Comparison of ENCODE assay signal across 8 cellular contexts in genomic region chr20:11716239-11716944, GRCh38.
DNase-seq lines count a peak whose midpoint lies in the region; ATAC-seq, FAIRE-seq and TF ChIP-seq lines count a peak whose summit lies in the region.

No MANE protein-coding gene starts in this region.

- peak overlapping the region; percentile 81 for H2AFZ ChIP-seq in ACC112 (ENCODE audit: low read length, unreplicated experiment)

- H3K27me3 Mint-ChIP-seq in naive thymus-derived CD4-positive, alpha-beta T cell, result peaks cover 0 to 6% (median 0%) of the 10 kb centered on the region in 5 donors
- no peaks in the 10 kb centered on the region for H3K27me3 Mint-ChIP-seq in activated CD8-positive, alpha-beta memory T cell treated with anti-CD3 and anti-CD28 coated beads, Interleukin-2, amount 10 ng/mL, durations not matched to agents 7 days and 5 days

- H3K36me3 ChIP-seq in ACC112 (ENCODE audit: insufficient read depth, low read length), result no peaks in the 10 kb centered on the region
- no peaks in the 10 kb centered on the region for H3K36me3 ChIP-seq in naive thymus-derived CD4-positive, alpha-beta T cell (ENCODE audit: control insufficient read depth in 2 of 3, insufficient read depth in 3 of 3, low read length in 3 of 3)

- peaks cover 0 to 12% (median 0%) of the 10 kb centered on the region in 11 donors for H3K9me3 Mint-ChIP-seq in naive thymus-derived CD4-positive, alpha-beta T cell
- peaks cover 15% of the 10 kb centered on the region for H3K9me3 Mint-ChIP-seq in activated CD8-positive, alpha-beta memory T cell treated with anti-CD3 and anti-CD28 coated beads, Interleukin-2, amount 10 ng/mL, durations not matched to agents 7 days and 5 days (ENCODE audit: low read depth)

- peak overlapping the region; percentile 74 for H3K27ac ChIP-seq in ACC112 (ENCODE audit: low read depth, low read length)
- H3K27ac ChIP-seq in naive thymus-derived CD4-positive, alpha-beta T cell (ENCODE audit: low read depth, low read length), result no peak overlapping the region

- no peak for ATAC-seq in naive thymus-derived CD4-positive, alpha-beta T cell
- ATAC-seq in activated CD8-positive, alpha-beta memory T cell treated with anti-CD3 and anti-CD28 coated beads, Interleukin-2, amount 10 ng/mL, durations not matched to agents 7 days and 5 days, result no peak

- H3K36me3 Mint-ChIP-seq in naive thymus-derived CD4-positive, alpha-beta T cell, result no peaks in the 10 kb centered on the region
- no peaks in the 10 kb centered on the region for H3K36me3 Mint-ChIP-seq in activated CD8-positive, alpha-beta memory T cell treated with anti-CD3 and anti-CD28 coated beads, Interleukin-2, amount 10 ng/mL, durations not matched to agents 7 days and 5 days

- CTCF ChIA-PET in HEK293T (lab: Yijun Ruan, JAX), result interaction anchor here (0.7 to 1.0 kb wide), 2 partner anchors 15 to 22 kb away, joined by 3 to 4 read pairs; no protein-coding TSS in a partner anchor
- CTCF ChIA-PET in naive thymus-derived CD4-positive, alpha-beta T cell (lab: Charles Lee), result no interaction called here
- CTCF ChIA-PET in activated CD8-positive, alpha-beta memory T cell treated with anti-CD3 and anti-CD28 coated beads, Interleukin-2, amount 10 ng/mL, durations not matched to agents 7 days and 5 days (lab: Charles Lee), result no interaction called here

- no peak overlapping the region for H3K27ac Mint-ChIP-seq in naive thymus-derived CD4-positive, alpha-beta T cell
- no peak overlapping the region for H3K27ac Mint-ChIP-seq in activated CD8-positive, alpha-beta memory T cell treated with anti-CD3 and anti-CD28 coated beads, Interleukin-2, amount 10 ng/mL, durations not matched to agents 7 days and 5 days

- H3K4me1 ChIP-seq in ACC112 (ENCODE audit: control insufficient read depth, insufficient read depth, low read length, unreplicated experiment), result peaks cover 16% of the 10 kb centered on the region
- H3K4me1 ChIP-seq in naive thymus-derived CD4-positive, alpha-beta T cell (ENCODE audit: control insufficient read depth in 2 of 2, insufficient read depth in 2 of 2, low read length in 2 of 2), result no peaks in the 10 kb centered on the region

- H3K4me3 ChIP-seq in ACC112 (ENCODE audit: low read depth, low read length), result no peak overlapping the region
- no peak overlapping the region for H3K4me3 ChIP-seq in foreskin fibroblast (ENCODE audit: low read depth in 1 of 2, low read length in 2 of 2)
- no peak overlapping the region for H3K4me3 ChIP-seq in naive thymus-derived CD4-positive, alpha-beta T cell (ENCODE audit: low read length)

- H3K27me3 ChIP-seq in ACC112 (ENCODE audit: insufficient read depth, low read length), result no peaks in the 10 kb centered on the region
- no peaks in the 10 kb centered on the region for H3K27me3 ChIP-seq in naive thymus-derived CD4-positive, alpha-beta T cell (ENCODE audit: control insufficient read depth in 2 of 2, insufficient read depth in 2 of 2, low read length in 2 of 2)

- intact Hi-C loops in naive thymus-derived CD4-positive, alpha-beta T cell (cut with micrococcal nuclease), result no loop called here
- intact Hi-C loops in posterior cingulate gyrus (cut with DNase I), result no loop called here

- peak; percentile 61 for TF ChIP-seq CTCF in foreskin fibroblast (IDR thresholded peaks at IDR 0.05; ENCODE audit: low read depth, low read length)

- no peak for FAIRE-seq in GM19239 (lab: Jason Lieb, UNC)

- no peaks in the 10 kb centered on the region for H3K9me3 ChIP-seq in naive thymus-derived CD4-positive, alpha-beta T cell (ENCODE audit: control insufficient read depth in 2 of 3, low read length in 3 of 3)

- no peaks in the 10 kb centered on the region for H3K79me2 ChIP-seq in ACC112 (ENCODE audit: control insufficient read depth, insufficient read depth, low read length, unreplicated experiment)

- POLR2A ChIA-PET in HEK293T (lab: Yijun Ruan, JAX), result no interaction called here
- POLR2A ChIA-PET in naive thymus-derived CD4-positive, alpha-beta T cell (lab: Charles Lee), result no interaction called here

- DNase-seq in HEK293T (ENCODE audit: extremely low spot score) (peak; percentile 65), RPMI8226 (peak; percentile 33), foreskin fibroblast (peak; percentile 74 to 81), GM19239 (ENCODE audit: insufficient read length, low spot score) (no peak), posterior cingulate gyrus (no peak)
- no peak for DNase-seq in naive thymus-derived CD4-positive, alpha-beta T cell
- DNase-seq in activated CD8-positive, alpha-beta memory T cell treated with anti-CD3 and anti-CD28 coated beads, Interleukin-2, amount 10 ng/mL, durations not matched to agents 7 days and 5 days, result no peak

- H3K4me3 Mint-ChIP-seq in naive thymus-derived CD4-positive, alpha-beta T cell, result no peak overlapping the region
- no peak overlapping the region for H3K4me3 Mint-ChIP-seq in activated CD8-positive, alpha-beta memory T cell treated with anti-CD3 and anti-CD28 coated beads, Interleukin-2, amount 10 ng/mL, durations not matched to agents 7 days and 5 days

- H3K4me1 Mint-ChIP-seq in naive thymus-derived CD4-positive, alpha-beta T cell, result no peaks in the 10 kb centered on the region
- no peaks in the 10 kb centered on the region for H3K4me1 Mint-ChIP-seq in activated CD8-positive, alpha-beta memory T cell treated with anti-CD3 and anti-CD28 coated beads, Interleukin-2, amount 10 ng/mL, durations not matched to agents 7 days and 5 days

TF ChIP-seq in HEK293T, 16 proteins besides CTCF, POLR2A, EP300 and RAD21:
- TF ChIP-seq FOXK2 (IDR thresholded peaks at IDR 0.05) (no peak), ARNT (IDR thresholded peaks at IDR 0.05) (no peak), SP1 (IDR thresholded peaks at IDR 0.05) (no peak), PKNOX1 (IDR thresholded peaks at IDR 0.05) (peak; percentile 57)

Comparison
In these comparisons a context has a peak if more than half of its experiments do, and no peak if none do; other contexts are left out.
1. DNase-seq: peak in HEK293T (single experiment), RPMI8226 (single experiment) and foreskin fibroblast (2 of 2); none in GM19239 (single experiment), naive thymus-derived CD4-positive, alpha-beta T cell (0 of 9), posterior cingulate gyrus (0 of 10) and activated CD8-positive, alpha-beta memory T cell treated with anti-CD3 and anti-CD28 coated beads, Interleukin-2, amount 10 ng/mL, durations not matched to agents 7 days and 5 days (single experiment).